15 cellular contexts compared by ENCODE assay signal in genomic region chr19:3609779-3610719, GRCh38. TPM values are rescaled to one million over a fixed set of nuclear protein-coding genes. Genes with fewer than 3 reads are reported as not detected.
DNase-seq lines count a peak whose midpoint lies in the region; ATAC-seq and TF ChIP-seq lines count a peak whose summit lies in the region.
"Had no signal": no experiment of that assay in that cellular context is flagged by ENCODE, and none has a peak within 500 bp of the region (broad histone marks: within the 10 kb centered on the region; RNA-seq: fewer than 3 reads in every experiment).

No MANE protein-coding gene starts in this region.

- no peaks in the 10 kb centered on the region for H3K4me1 ChIP-seq in RWPE2 (ENCODE audit: insufficient read depth, poor library complexity, severe bottlenecking)
- H3K4me1 ChIP-seq in liver (ENCODE audit: control insufficient read depth in 4 of 4, insufficient read depth in 4 of 4, low read length in 3 of 4) = peaks cover 0 to 8% (median 4%) of the 10 kb centered on the region in 4 donors
- peaks cover 17% of the 10 kb centered on the region for H3K4me1 ChIP-seq in CD4-positive, alpha-beta memory T cell (ENCODE audit: insufficient read depth, low read length)

- DNase-seq in RWPE2 (ENCODE audit: low spot score) (peak; percentile 33), omental fat pad (ENCODE audit: low spot score) (no peak), T-cell (no peak)
- no peak for DNase-seq in CD4-positive, alpha-beta memory T cell
- DNase-seq: activated CD4-positive, alpha-beta memory T cell treated with anti-CD3 and anti-CD28 coated beads for 36 hours; activated gamma-delta T cell; NCI-H1092; NCI-H446 treated with DMSO at 0.1 percent for 48 hours; stimulated activated CD4-positive, alpha-beta T cell treated with anti-CD3 and anti-CD28 coated beads, Interleukin-2, amount 100 ng/mL, for 48 hours had no signal

- no peak for TF ChIP-seq CTCF in C4-2B (conservative IDR thresholded peaks at IDR 0.05)
- TF ChIP-seq CTCF in RWPE2 (IDR thresholded peaks at IDR 0.05; ENCODE audit: poor library complexity, severe bottlenecking) = no peak
- TF ChIP-seq CTCF in liver (IDR thresholded peaks at IDR 0.05; ENCODE audit: low read depth, low read length, missing input control) = no peak
- TF ChIP-seq CTCF in omental fat pad (IDR thresholded peaks at IDR 0.05) = no peak

- no peak overlapping the region for H3K4me3 Mint-ChIP-seq in T-cell
- no peak overlapping the region for H3K4me3 Mint-ChIP-seq in CD4-positive, alpha-beta memory T cell
- H3K4me3 Mint-ChIP-seq: activated CD4-positive, alpha-beta memory T cell treated with anti-CD3 and anti-CD28 coated beads for 36 hours; B cell; stimulated activated memory B cell treated with anti-CD40 and anti-IgM and Interleukin-4, amounts not matched to agents 10 μg/mL and 1 μg/mL and 100 μg/mL, for 72 hours; T-helper 2 cell treated with Interferon-gamma antibody and Interleukin-4, amounts not matched to agents 5 μg/mL and 100 μg/mL, for 36 hours had no signal

- H3K4me1 Mint-ChIP-seq in T-cell = peaks cover 8 to 13% (median 12%) of the 10 kb centered on the region in 3 donors
- peaks cover 0 to 15% (median 4%) of the 10 kb centered on the region in 4 donors for H3K4me1 Mint-ChIP-seq in CD4-positive, alpha-beta memory T cell

- H3K27ac Mint-ChIP-seq in T-cell = no peak overlapping the region
- no peak overlapping the region for H3K27ac Mint-ChIP-seq in CD4-positive, alpha-beta memory T cell
- H3K27ac Mint-ChIP-seq: activated CD4-positive, alpha-beta memory T cell treated with anti-CD3 and anti-CD28 coated beads for 36 hours; B cell; stimulated activated memory B cell treated with anti-CD40 and anti-IgM and Interleukin-4, amounts not matched to agents 10 μg/mL and 1 μg/mL and 100 μg/mL, for 72 hours; T-helper 2 cell treated with Interferon-gamma antibody and Interleukin-4, amounts not matched to agents 5 μg/mL and 100 μg/mL, for 36 hours had no signal

- CTCF ChIA-PET in T-cell (lab: Charles Lee) = interaction anchor here in 1 of 2 donors (0.5 kb wide), 1 partner anchor 1829 kb away, joined by 3 read pairs; no protein-coding TSS in a partner anchor
- CTCF ChIA-PET in CD4-positive, alpha-beta memory T cell (lab: Charles Lee; ENCODE audit: partially characterized antibody) = interaction anchor here (1.4 kb wide), 1 partner anchor 9 kb away, joined by 3 read pairs; no protein-coding TSS in a partner anchor

- no peak overlapping the region for H3K4me3 ChIP-seq in RWPE2 (ENCODE audit: severe bottlenecking)
- H3K4me3 ChIP-seq in liver (ENCODE audit: low read depth in 1 of 3, low read length in 3 of 3) = no peak overlapping the region
- H3K4me3 ChIP-seq in CD4-positive, alpha-beta memory T cell (ENCODE audit: low read length in 2 of 2) = no peak overlapping the region
- H3K4me3 ChIP-seq: cardiac muscle cell had no signal

- H3K9ac ChIP-seq in liver (ENCODE audit: low read depth in 1 of 2, low read length in 2 of 2) = no peak overlapping the region

- H3K36me3 ChIP-seq in RWPE2 (ENCODE audit: low read depth) (peaks cover 8% of the 10 kb centered on the region), liver (ENCODE audit: control insufficient read depth in 4 of 4, insufficient read depth in 3 of 4, low read depth in 1 of 4, low read length in 3 of 4) (peaks cover 4 to 18% (median 7%) of the 10 kb centered on the region in 4 donors)
- no peaks in the 10 kb centered on the region for H3K36me3 ChIP-seq in CD4-positive, alpha-beta memory T cell (ENCODE audit: insufficient read depth, low read length)

- H3K9me3 Mint-ChIP-seq in T-cell = no peaks in the 10 kb centered on the region
- no peaks in the 10 kb centered on the region for H3K9me3 Mint-ChIP-seq in CD4-positive, alpha-beta memory T cell
- H3K9me3 Mint-ChIP-seq: activated CD4-positive, alpha-beta memory T cell treated with anti-CD3 and anti-CD28 coated beads for 36 hours; T-helper 2 cell treated with Interferon-gamma antibody and Interleukin-4, amounts not matched to agents 5 μg/mL and 100 μg/mL, for 36 hours had no signal

- POLR2A ChIA-PET in T-cell (lab: Charles Lee) = interaction anchor here in 1 of 2 donors (0.7 kb wide), 1 partner anchor 10 kb away, joined by 3 read pairs; no protein-coding TSS in a partner anchor
- POLR2A ChIA-PET in CD4-positive, alpha-beta memory T cell (lab: Charles Lee; ENCODE audit: partially characterized antibody) = interaction anchor here (0.9 to 1.0 kb wide), 2 partner anchors 54 to 64 kb away, joined by 3 to 4 read pairs; no protein-coding TSS in a partner anchor

- H3K36me3 Mint-ChIP-seq in T-cell = peaks cover 5% of the 10 kb centered on the region
- H3K36me3 Mint-ChIP-seq in CD4-positive, alpha-beta memory T cell = peaks cover 8 to 10% of the 10 kb centered on the region in 2 donors

- H3K27ac ChIP-seq in C4-2B = peak overlapping the region; percentile 57
- H3K27ac ChIP-seq in RWPE2 (ENCODE audit: poor library complexity, severe bottlenecking) = no peak overlapping the region
- H3K27ac ChIP-seq in liver (ENCODE audit: low read depth in 1 of 2, low read length in 2 of 2) = peak overlapping the region; percentile 25 to 73
- H3K27ac ChIP-seq in CD4-positive, alpha-beta memory T cell (ENCODE audit: low read depth, low read length) = no peak overlapping the region
- H3K27ac ChIP-seq: cardiac muscle cell had no signal

- ATAC-seq in RWPE2 (ENCODE audit: low read depth) (no peak), omental fat pad (ENCODE audit: low FRiP score) (no peak), T-cell (replicated peaks in 1 of 4) (no peak)
- ATAC-seq: stimulated activated memory B cell treated with anti-CD40 and anti-IgM and Interleukin-4, amounts not matched to agents 10 μg/mL and 1 μg/mL and 100 μg/mL, for 72 hours had no signal

- intact Hi-C loops in CD4-positive, alpha-beta memory T cell (cut with micrococcal nuclease) = no loop called here

- no peak for TF ChIP-seq RAD21 in liver (IDR thresholded peaks at IDR 0.05)

- H3K27me3 ChIP-seq in RWPE2 (ENCODE audit: insufficient read depth, poor library complexity, severe bottlenecking) (no peaks in the 10 kb centered on the region), liver (ENCODE audit: control insufficient read depth in 4 of 4, insufficient read depth in 4 of 4, low read length in 3 of 4) (no peaks in the 10 kb centered on the region)
- H3K27me3 ChIP-seq in CD4-positive, alpha-beta memory T cell (ENCODE audit: insufficient read depth, low read length) = no peaks in the 10 kb centered on the region

- no peaks in the 10 kb centered on the region for H3K27me3 Mint-ChIP-seq in T-cell
- peaks cover 0 to 3% of the 10 kb centered on the region in 2 donors for H3K27me3 Mint-ChIP-seq in CD4-positive, alpha-beta memory T cell
- H3K27me3 Mint-ChIP-seq: B cell had no signal

- H3K9me3 ChIP-seq in RWPE2 (ENCODE audit: severe bottlenecking) (no peaks in the 10 kb centered on the region), liver (ENCODE audit: control insufficient read depth in 4 of 4, low read length in 3 of 4) (no peaks in the 10 kb centered on the region)
- H3K9me3 ChIP-seq in CD4-positive, alpha-beta memory T cell (ENCODE audit: control insufficient read depth in 1 of 2, low read length in 2 of 2) = no peaks in the 10 kb centered on the region

- WGBS in liver = 77% methylated on average over 24 of the region's 24 CpGs

TF ChIP-seq in liver, 16 proteins besides CTCF, POLR2A, EP300 and RAD21 (continues in another document):
- no peak for TF ChIP-seq RXRA (IDR thresholded peaks at IDR 0.05)
- TF ChIP-seq MAX (IDR thresholded peaks at IDR 0.05) = no peak
- TF ChIP-seq ATF3 (IDR thresholded peaks at IDR 0.05) = no peak
- TF ChIP-seq YY1 (IDR thresholded peaks at IDR 0.05) = no peak
- no peak for TF ChIP-seq NR2F2 (IDR thresholded peaks at IDR 0.05)

RNA-seq across cellular contexts. Expression of gene TBXA2R, which starts 3.4 kb away (rescaled TPM):
- total RNA-seq in liver (1 to 10 TPM; 1.7 to 6.0 TPM), omental fat pad (1 to 10 TPM in 2 of 4 donors, under 1 TPM in 2; 0.65 to 1.8 (median 1.1) TPM), T-cell (10 to 100 TPM in 1 of 5 donors, 1 to 10 TPM in 4; 2.4 to 11.2 (median 7.1) TPM)
- polyA plus RNA-seq in liver = 1 to 10 TPM; 5.0 to 5.9 TPM
- total RNA-seq in CD4-positive, alpha-beta memory T cell = under 1 TPM; 0.64 to 0.70 TPM
- 1 to 10 TPM in 1 of 2 donors, under 1 TPM in 1; 0.35 to 1.1 TPM for polyA plus RNA-seq in CD4-positive, alpha-beta memory T cell

RNA-seq across cellular contexts. Expression of gene CACTIN, which starts 16.5 kb away (rescaled TPM):
- total RNA-seq in liver = 10 to 100 TPM; 12.7 to 13.2 TPM
- polyA plus RNA-seq in liver = 1 to 10 TPM; 1.9 to 7.4 TPM
- 10 to 100 TPM; 14.4 to 31.1 (median 22.5) TPM for total RNA-seq in omental fat pad
- total RNA-seq in T-cell = 10 to 100 TPM; 25.9 to 59.0 (median 55.8) TPM
- total RNA-seq in CD4-positive, alpha-beta memory T cell = 10 to 100 TPM; 44.0 to 50.4 TPM
- 10 to 100 TPM in 1 of 2 donors, 1 to 10 TPM in 1; 4.4 to 16.1 TPM for polyA plus RNA-seq in CD4-positive, alpha-beta memory T cell

RNA-seq across cellular contexts. Expression of gene GIPC3, which starts 24.8 kb away (rescaled TPM):
- total RNA-seq in liver (under 1 TPM; 0.23 to 0.25 TPM), omental fat pad (1 to 10 TPM in 2 of 4 donors, under 1 TPM in 2; 0.56 to 3.0 (median 1.0) TPM), T-cell (1 to 10 TPM; 1.5 to 4.3 (median 2.7) TPM)
- under 1 TPM; 0.25 to 0.95 TPM for polyA plus RNA-seq in liver
- under 1 TPM; 0.64 to 0.70 TPM for total RNA-seq in CD4-positive, alpha-beta memory T cell
- polyA plus RNA-seq in CD4-positive, alpha-beta memory T cell = under 1 TPM in 1 of 2 donors, not detected in 1; 0.45 TPM

RNA-seq across cellular contexts. Expression of gene HMG20B, which starts 37.3 kb away (rescaled TPM):
- 10 to 100 TPM; 28.6 to 35.1 TPM for total RNA-seq in liver
- 10 to 100 TPM; 29.3 to 31.7 TPM for polyA plus RNA-seq in liver
- 10 to 100 TPM; 60.4 to 95.8 (median 66.5) TPM for total RNA-seq in omental fat pad
- total RNA-seq in T-cell = 10 to 100 TPM; 38.0 to 81.6 (median 74.7) TPM
- total RNA-seq in CD4-positive, alpha-beta memory T cell = 10 to 100 TPM; 48.1 to 51.6 TPM
- polyA plus RNA-seq in CD4-positive, alpha-beta memory T cell = 10 to 100 TPM; 42.4 to 43.0 TPM

RNA-seq across cellular contexts. Expression of gene MFSD12, which starts 52.7 kb away (rescaled TPM):
- 10 to 100 TPM; 21.7 to 43.6 TPM for total RNA-seq in liver
- 10 to 100 TPM in 1 of 2 donors, 1 to 10 TPM in 1; 9.4 to 27.5 TPM for polyA plus RNA-seq in liver
- 100 to 1,000 TPM in 1 of 4 donors, 10 to 100 TPM in 3; 27.7 to 127 (median 53.3) TPM for total RNA-seq in omental fat pad
- 100 to 1,000 TPM in 3 of 5 donors, 10 to 100 TPM in 2; 81.2 to 147 (median 141) TPM for total RNA-seq in T-cell
- total RNA-seq in CD4-positive, alpha-beta memory T cell = 100 to 1,000 TPM; 128 to 136 TPM
- polyA plus RNA-seq in CD4-positive, alpha-beta memory T cell = 10 to 100 TPM; 45.5 to 54.3 TPM

Comparison
In these comparisons a context has a peak if more than half of its experiments do, and no peak if none do; other contexts are left out.
1. H3K27ac ChIP-seq: peak in C4-2B (single experiment) and liver (2 of 2); none in RWPE2 (single experiment) and CD4-positive, alpha-beta memory T cell (single experiment).